ENCODE assay signal across 1 cellular context in the genomic region with DNA sequence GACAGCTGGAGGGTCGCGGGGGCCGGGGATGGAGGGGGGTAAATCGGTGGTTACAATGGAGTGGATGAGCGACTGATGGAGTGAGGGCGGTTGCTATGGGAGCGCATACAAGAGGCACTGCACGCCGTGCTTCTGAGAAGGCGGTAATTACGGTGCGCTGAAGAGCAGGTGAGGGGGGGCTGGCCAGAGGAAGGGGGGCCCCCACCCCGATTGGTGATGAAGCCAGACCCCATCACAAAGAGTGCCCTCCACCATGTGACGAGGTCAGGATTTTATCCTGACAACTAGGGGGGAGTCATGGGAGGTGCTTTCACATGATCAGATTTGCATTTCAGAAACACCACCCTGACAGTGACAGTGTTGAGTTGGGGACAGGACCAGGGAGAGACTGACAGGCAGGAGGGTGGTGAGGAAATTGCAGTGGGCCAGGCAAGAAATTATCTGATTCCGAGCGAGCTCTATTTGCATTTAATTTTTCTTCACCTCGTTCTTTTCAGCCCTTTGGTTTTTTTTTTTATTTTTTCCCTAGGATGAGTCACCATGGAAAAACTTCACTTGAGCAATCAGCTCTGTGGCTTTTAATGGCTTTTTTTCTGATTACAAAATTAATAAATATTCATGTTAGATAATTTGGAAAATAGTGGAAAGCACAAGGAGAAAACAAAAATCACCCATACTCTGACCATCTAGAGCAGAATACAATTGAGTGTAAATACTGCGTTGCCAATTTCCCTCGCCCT.
TF ChIP-seq lines count a peak whose summit lies in the region.

No MANE protein-coding gene starts in this region.

TF ChIP-seq in endothelial cell of umbilical vein, 7 proteins besides CTCF, POLR2A, EP300 and RAD21:
- TF ChIP-seq FOS (IDR thresholded peaks at IDR 0.05; ENCODE audit: borderline replicate concordance, insufficient read depth, low read length), result peak; percentile 86
- no peak for TF ChIP-seq GATA2 (IDR thresholded peaks at IDR 0.05; ENCODE audit: insufficient read depth, insufficient read length, low read depth, low read length)
- peak; percentile 56 for TF ChIP-seq JUN (IDR thresholded peaks at IDR 0.05; ENCODE audit: borderline replicate concordance, insufficient read depth, insufficient read length, low read depth)
